ENCODE assay signal across 8 cellular contexts in genomic region chr9:88387733-88388202, GRCh38. TPM values are rescaled to one million over a fixed set of nuclear protein-coding genes. Genes with fewer than 3 reads are reported as not detected.
A peak's percentile ranks its signal among the peaks of the same experiment; 100 is the strongest.
DNase-seq lines count a peak whose midpoint lies in the region; FAIRE-seq and TF ChIP-seq lines count a peak whose summit lies in the region.

No MANE protein-coding gene starts in this region.

- peak overlapping the region; percentile 96 for H2BK5ac ChIP-seq in H1 (ENCODE audit: low read depth, low read length)

- peak overlapping the region; percentile 97 for H2BK12ac ChIP-seq in H1 (ENCODE audit: low read depth, low read length)

- H4K8ac ChIP-seq in H1 (ENCODE audit: extremely low read depth, insufficient read depth, low read length): peak overlapping the region; percentile 96

- DNase-seq in GM06990 (ENCODE audit: extremely low read depth, insufficient read length): no peak
- DNase-seq in HAP-1 (ENCODE audit: low spot score in 2 of 2): peak in 1 of 2 experiments; percentile 24
- peak; percentile 50 for DNase-seq in MV-4-11 (lab: John Stamatoyannopoulos, UW)
- DNase-seq in activated CD4-positive, alpha-beta T cell treated with anti-CD3 and anti-CD28 coated beads, Interleukin-2, amount 50 U/mL, for 48 hours: peak; percentile 21 to 37
- DNase-seq in H1 (ENCODE audit: low read depth in 1 of 2, low spot score in 2 of 2): no peak
- peak in 1 of 2 experiments; percentile 29 for DNase-seq in mesothelial cell of epicardium (ENCODE audit: low spot score in 2 of 2, unreplicated experiment in 2 of 2)
- peak; percentile 50 for DNase-seq in superior temporal gyrus (ENCODE audit: extremely low spot score)
- DNase-seq in SKM-1 (lab: John Stamatoyannopoulos, UW; ENCODE audit: unreplicated experiment): no peak

- CTCF ChIA-PET in H1 (lab: Charles Lee; ENCODE audit: partially characterized antibody): interaction anchor here (0.5 to 1.7 kb wide), 6 partner anchors 17 to 123 kb away, joined by 3 to 6 read pairs (median 4); no protein-coding TSS in a partner anchor

- no peak overlapping the region for H3K23ac ChIP-seq in H1 (ENCODE audit: insufficient read length)

- no peak for FAIRE-seq in H1 (lab: Jason Lieb, UNC)

- peak overlapping the region; percentile 92 for H4K91ac ChIP-seq in H1 (replicated peaks; ENCODE audit: insufficient read length, low read length)

- peak overlapping the region; percentile 87 for H3K4me3 Mint-ChIP-seq in mesothelial cell of epicardium

- H3K56ac ChIP-seq in H1 (replicated peaks; ENCODE audit: insufficient read length, low read depth, low read length): peak overlapping the region; percentile 85

- peak overlapping the region; percentile 98 for H3K4ac ChIP-seq in H1 (replicated peaks; ENCODE audit: insufficient read length, low read depth, low read length)

- peaks cover 48% of the 10 kb centered on the region for H3K4me1 Mint-ChIP-seq in mesothelial cell of epicardium

- H2AFZ ChIP-seq in H1 (ENCODE audit: low read length): peak overlapping the region; percentile 99

- H3K23me2 ChIP-seq in H1 (ENCODE audit: low read depth, low read length): peaks cover 9% of the 10 kb centered on the region; the same call in 1 of the 2 replicates

- H3K14ac ChIP-seq in H1 (ENCODE audit: insufficient read length): no peak overlapping the region

- H2BK15ac ChIP-seq in H1 (ENCODE audit: low read length): no peak overlapping the region

- peak in 1 of 2 experiments; percentile 91; a peak in 2 of 3 replicates for TF ChIP-seq POLR2A in H1 (IDR thresholded peaks at IDR 0.05; ENCODE audit: control extremely low read depth in 1 of 2, low read depth in 2 of 2, low read length in 2 of 2)

- H3K4me1 ChIP-seq in HAP-1 (peaks cover 6% of the 10 kb centered on the region; the same call in 1 of the 2 replicates), H1 (replicated peaks in 1 of 4; ENCODE audit: control insufficient read depth in 3 of 4, insufficient read depth in 4 of 4, low read length in 3 of 4) (peaks cover 2 to 11% (median 9%) of the 10 kb centered on the region in 4 experiments; a peak in 5 of 7 replicates)

- H3K9me3 ChIP-seq in HAP-1 (no peaks in the 10 kb centered on the region), H1 (ENCODE audit: insufficient read depth in 2 of 2, low read depth in 1 of 2, low read length in 1 of 2) (no peaks in the 10 kb centered on the region)

- H3K4me2 ChIP-seq in H1 (ENCODE audit: insufficient read depth in 1 of 2, low read depth in 2 of 2, low read length in 2 of 2): peak overlapping the region; percentile 89 to 93

- peak overlapping the region; percentile 67 for H3K4me3 ChIP-seq in GM06990 (replicated peaks; ENCODE audit: low read depth, low read length)
- peak overlapping the region; percentile 52 for H3K4me3 ChIP-seq in HAP-1
- peak overlapping the region; percentile 67 to 89 (median 78) for H3K4me3 ChIP-seq in H1 (ENCODE audit: extremely low read depth in 1 of 4, insufficient read depth in 2 of 4, low read depth in 3 of 4, low read length in 4 of 4)

- H3K18ac ChIP-seq in H1 (ENCODE audit: extremely low read depth, low read length): peak overlapping the region; percentile 98

- H2AK5ac ChIP-seq in H1 (ENCODE audit: low read depth, low read length): no peak overlapping the region

- peak in 1 of 2 experiments; percentile 3; a peak in 1 of 4 replicates for TF ChIP-seq RAD21 in H1 (IDR thresholded peaks at IDR 0.05 in 1 of 2, conservative IDR thresholded peaks at IDR 0.05 in 1 of 2; ENCODE audit: low read depth in 2 of 2, low read length in 2 of 2)

- H3K9me3 Mint-ChIP-seq in mesothelial cell of epicardium: no peaks in the 10 kb centered on the region

- H3K79me1 ChIP-seq in H1 (ENCODE audit: low read depth, low read length): no peaks in the 10 kb centered on the region; the same call in 1 of the 2 replicates

- no peaks in the 10 kb centered on the region for H3K27me3 Mint-ChIP-seq in mesothelial cell of epicardium (ENCODE audit: low read depth)

- H2BK120ac ChIP-seq in H1 (replicated peaks; ENCODE audit: low read depth, low read length): peak overlapping the region; percentile 95

- peak overlapping the region; percentile 76; the same call in 1 of the 2 replicates for H2BK20ac ChIP-seq in H1 (ENCODE audit: low read length)

- H3K27ac ChIP-seq in H1 (ENCODE audit: low read depth, low read length): peak overlapping the region; percentile 93

- peak overlapping the region; percentile 98 for H4K5ac ChIP-seq in H1 (ENCODE audit: insufficient read length, low read depth, low read length)

- TF ChIP-seq CTCF in GM06990 (IDR thresholded peaks at IDR 0.05; ENCODE audit: insufficient read depth, low read length, poor library complexity, severe bottlenecking) (no peak), H1 (IDR thresholded peaks at IDR 0.05; ENCODE audit: control extremely low read depth in 1 of 3, insufficient read depth in 1 of 3, low read depth in 1 of 3, low read length in 3 of 3) (no peak), mesothelial cell of epicardium (IDR thresholded peaks at IDR 0.05; ENCODE audit: unreplicated experiment) (no peak)

- peaks cover 13 to 19% of the 10 kb centered on the region in 2 experiments for H4K20me1 ChIP-seq in H1 (replicated peaks in 1 of 2; ENCODE audit: control insufficient read depth in 1 of 2, insufficient read depth in 2 of 2, low read length in 2 of 2)

- H3K36me3 Mint-ChIP-seq in mesothelial cell of epicardium: peaks cover 8% of the 10 kb centered on the region

- in situ Hi-C loops in HAP-1 (cut with MboI; ENCODE audit: low sequenced_read_pairs): no loop called here

- POLR2A ChIA-PET in H1 (lab: Charles Lee; ENCODE audit: partially characterized antibody): interaction anchor here (0.6 to 2.0 kb wide), 19 partner anchors 9 to 241 kb away, joined by 3 to 10 read pairs (median 4); no protein-coding TSS in a partner anchor

- H3K9ac ChIP-seq in H1 (replicated peaks in 1 of 4; ENCODE audit: extremely low read depth in 1 of 4, low read depth in 3 of 4, low read length in 3 of 4): peak overlapping the region; percentile 73 to 87 (median 78)

- WGBS in H1 (ENCODE audit: extremely low coverage in 1 of 2, insufficient coverage in 1 of 2, insufficient read length in 1 of 2, insufficient replicate concordance in 2 of 2, low coverage in 1 of 2, low lambda C conversion rate in 2 of 2, missing lambda C conversion rate in 1 of 2), 2 experiments: 0% methylated on average over 33 of the region's 35 CpGs; no CpG with 5 or more reads in 1 of the 2 experiments

- H3K36me3 ChIP-seq in GM06990 (ENCODE audit: control insufficient read depth, insufficient read depth, low read length) (no peaks in the 10 kb centered on the region), HAP-1 (replicated peaks) (no peaks in the 10 kb centered on the region), H1 (ENCODE audit: control insufficient read depth in 2 of 4, insufficient read depth in 4 of 4, low read length in 3 of 4) (no peaks in the 10 kb centered on the region; a peak in 1 of 8 replicates)

- H3K27ac Mint-ChIP-seq in mesothelial cell of epicardium: peak overlapping the region; percentile 99

- H3K79me2 ChIP-seq in H1 (ENCODE audit: control insufficient read depth in 1 of 2, insufficient read depth in 2 of 2, low read length in 2 of 2): peaks cover 27 to 51% of the 10 kb centered on the region in 2 experiments

- TF ChIP-seq EP300 in H1 (IDR thresholded peaks at IDR 0.05; ENCODE audit: borderline replicate concordance in 1 of 2, low read depth in 2 of 2, low read length in 2 of 2): no peak

- H3K27me3 ChIP-seq in GM06990 (replicated peaks; ENCODE audit: control insufficient read depth, insufficient read depth, low read length) (no peaks in the 10 kb centered on the region), HAP-1 (ENCODE audit: low read depth) (no peaks in the 10 kb centered on the region), H1 (replicated peaks in 1 of 4; ENCODE audit: control insufficient read depth in 3 of 4, extremely low read depth in 1 of 4, insufficient read depth in 3 of 4, low read length in 3 of 4) (no peaks in the 10 kb centered on the region)

TF ChIP-seq in H1, 55 proteins besides CTCF, POLR2A, EP300 and RAD21 (continues in another document):
- TF ChIP-seq HDAC2 (IDR thresholded peaks at IDR 0.05; ENCODE audit: borderline replicate concordance in 1 of 2, low read depth in 2 of 2, low read length in 2 of 2) (peak in 1 of 2 experiments; percentile 72; a peak in 2 of 4 replicates), SIN3A (conservative IDR thresholded peaks at IDR 0.05 in 1 of 2, IDR thresholded peaks at IDR 0.05 in 1 of 2; ENCODE audit: low read depth in 1 of 2, low read length in 2 of 2) (0 out of 4 replicates have a peak, but pooled peaks of 1 of the 2 experiments have one; percentile 42), RBBP5 (IDR thresholded peaks at IDR 0.05; ENCODE audit: borderline replicate concordance, low read depth, low read length) (peak; percentile 51; the same call in 1 of the 2 replicates), PHF8 (conservative IDR thresholded peaks at IDR 0.05; ENCODE audit: low read depth, low read length) (peak; percentile 41), ASH2L (IDR thresholded peaks at IDR 0.05; ENCODE audit: low read length) (peak; percentile 68), ZNF274 (IDR thresholded peaks at IDR 0.05; ENCODE audit: borderline replicate concordance, extremely low read depth, low read length) (no peak), SIX5 (IDR thresholded peaks at IDR 0.05; ENCODE audit: low read depth, low read length) (no peak), TBP (IDR thresholded peaks at IDR 0.05; ENCODE audit: low read depth, low read length) (peak; percentile 44; the same call in 1 of the 2 replicates), JUN (IDR thresholded peaks at IDR 0.05; ENCODE audit: low read depth, low read length) (no peak), KDM4A (IDR thresholded peaks at IDR 0.05; ENCODE audit: low read depth, low read length, severe bottlenecking) (peak; percentile 81)

RNA-seq across cellular contexts. Expression of gene SPIN1, which starts 0.5 kb away (rescaled TPM):
- 139 and 143 TPM in 2 replicates for total RNA-seq in H1 (2021; fragmentation: NEBNext Ultra II Directional; extraction: Animal tissue kit (Norgen Biotek cat#: 25700))
- polyA plus RNA-seq in H1 (2011; rRNA removed): 38.3 and 69.9 TPM in 2 replicates
- polyA plus RNA-seq in H1 (2011; cell fraction: cytosol; rRNA removed): 68.6 TPM
- polyA plus RNA-seq in H1 (2011; cell fraction: nucleus; rRNA removed): 29.1 TPM
- polyA plus RNA-seq in H1 (2012, experiment 1 of 2): 51.7 to 79.7 TPM (median 59.9 TPM) in 4 replicates
- polyA plus RNA-seq in H1 (2012, experiment 2 of 2): 7.1 TPM
- 55.2 TPM for polyA plus RNA-seq in H1 (2013, experiment 1 of 2)
- 58.5 TPM for polyA plus RNA-seq in H1 (2013, experiment 2 of 2)
- 107 and 126 TPM in 2 replicates for polyA minus RNA-seq in H1 (2011; rRNA and poly(A)+ RNA removed)
- polyA minus RNA-seq in H1 (2011; cell fraction: cytosol; rRNA and poly(A)+ RNA removed): 39.2 TPM
- polyA minus RNA-seq in H1 (2011; cell fraction: nucleus; rRNA and poly(A)+ RNA removed): 41.7 TPM
- 181 to 194 TPM (median 187 TPM) in 3 replicates for total RNA-seq in mesothelial cell of epicardium

Comparison
In these comparisons a context has a peak if more than half of its experiments do, and no peak if none do; other contexts are left out.
1. DNase-seq: peak in MV-4-11 (single experiment), activated CD4-positive, alpha-beta T cell treated with anti-CD3 and anti-CD28 coated beads, Interleukin-2, amount 50 U/mL, for 48 hours (2 of 2) and superior temporal gyrus (single experiment); none in GM06990 (single experiment), H1 (0 of 2) and SKM-1 (single experiment).
2. Peak in every context shown above with its lines, with median percentiles within 50 percentile points of each other: H3K4me3 ChIP-seq.